ENCODE assay signal across 1 cellular context in genomic region chr17:76247304-76247703, GRCh38.
TF ChIP-seq lines count a peak whose summit lies in the region.

No MANE protein-coding gene starts in this region.

TF ChIP-seq in GM12878, 131 proteins besides CTCF, POLR2A, EP300 and RAD21:
- TF ChIP-seq ZSCAN29 (IDR thresholded peaks at IDR 0.05) (no peak), SMAD1 (IDR thresholded peaks at IDR 0.05; ENCODE audit: low read depth, partially characterized antibody) (no peak), PAX8 (IDR thresholded peaks at IDR 0.05) (no peak)
